In the genomic region with DNA sequence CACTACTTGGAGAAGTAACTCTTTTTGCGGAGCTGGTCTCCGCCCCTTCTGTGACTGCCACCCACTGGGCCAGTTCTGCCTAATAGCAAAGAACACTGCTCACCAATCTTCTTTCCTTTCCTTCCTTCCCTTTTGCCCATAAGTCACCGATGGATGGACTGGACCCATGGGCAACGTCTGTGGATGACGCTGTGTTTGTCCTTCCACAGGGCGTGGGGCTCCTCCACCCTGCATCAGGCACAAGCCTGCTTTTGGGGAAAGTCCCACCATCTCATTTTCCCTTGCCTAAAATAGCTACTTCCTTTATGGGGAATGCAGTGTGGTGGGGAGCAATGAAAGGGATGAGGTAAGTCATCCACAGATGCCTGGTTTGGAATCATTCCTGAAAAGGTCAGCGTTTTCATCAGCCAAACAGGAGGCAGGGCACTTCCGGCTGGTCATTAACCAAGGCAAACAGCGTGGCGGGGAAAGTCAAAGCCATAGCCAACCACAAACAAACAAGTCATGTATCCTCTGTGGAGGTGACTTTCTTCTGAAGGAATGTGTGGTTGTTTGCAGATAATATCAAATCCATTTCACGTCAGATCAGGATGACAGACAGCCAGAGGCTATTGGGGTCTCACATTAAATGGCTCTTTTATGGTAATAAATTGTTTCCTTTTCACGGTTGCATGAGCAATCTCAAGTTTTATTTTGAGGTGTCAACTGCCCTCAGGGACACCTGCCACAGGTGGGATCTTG, we compare ENCODE assay signal across 1 cellular context.
TF ChIP-seq lines count a peak whose summit lies in the region.

No MANE protein-coding gene starts in this region.

TF ChIP-seq in HepG2, 621 proteins besides CTCF, POLR2A, EP300 and RAD21 (continued from another document and continues in another):
- TF ChIP-seq, protein P1, sequence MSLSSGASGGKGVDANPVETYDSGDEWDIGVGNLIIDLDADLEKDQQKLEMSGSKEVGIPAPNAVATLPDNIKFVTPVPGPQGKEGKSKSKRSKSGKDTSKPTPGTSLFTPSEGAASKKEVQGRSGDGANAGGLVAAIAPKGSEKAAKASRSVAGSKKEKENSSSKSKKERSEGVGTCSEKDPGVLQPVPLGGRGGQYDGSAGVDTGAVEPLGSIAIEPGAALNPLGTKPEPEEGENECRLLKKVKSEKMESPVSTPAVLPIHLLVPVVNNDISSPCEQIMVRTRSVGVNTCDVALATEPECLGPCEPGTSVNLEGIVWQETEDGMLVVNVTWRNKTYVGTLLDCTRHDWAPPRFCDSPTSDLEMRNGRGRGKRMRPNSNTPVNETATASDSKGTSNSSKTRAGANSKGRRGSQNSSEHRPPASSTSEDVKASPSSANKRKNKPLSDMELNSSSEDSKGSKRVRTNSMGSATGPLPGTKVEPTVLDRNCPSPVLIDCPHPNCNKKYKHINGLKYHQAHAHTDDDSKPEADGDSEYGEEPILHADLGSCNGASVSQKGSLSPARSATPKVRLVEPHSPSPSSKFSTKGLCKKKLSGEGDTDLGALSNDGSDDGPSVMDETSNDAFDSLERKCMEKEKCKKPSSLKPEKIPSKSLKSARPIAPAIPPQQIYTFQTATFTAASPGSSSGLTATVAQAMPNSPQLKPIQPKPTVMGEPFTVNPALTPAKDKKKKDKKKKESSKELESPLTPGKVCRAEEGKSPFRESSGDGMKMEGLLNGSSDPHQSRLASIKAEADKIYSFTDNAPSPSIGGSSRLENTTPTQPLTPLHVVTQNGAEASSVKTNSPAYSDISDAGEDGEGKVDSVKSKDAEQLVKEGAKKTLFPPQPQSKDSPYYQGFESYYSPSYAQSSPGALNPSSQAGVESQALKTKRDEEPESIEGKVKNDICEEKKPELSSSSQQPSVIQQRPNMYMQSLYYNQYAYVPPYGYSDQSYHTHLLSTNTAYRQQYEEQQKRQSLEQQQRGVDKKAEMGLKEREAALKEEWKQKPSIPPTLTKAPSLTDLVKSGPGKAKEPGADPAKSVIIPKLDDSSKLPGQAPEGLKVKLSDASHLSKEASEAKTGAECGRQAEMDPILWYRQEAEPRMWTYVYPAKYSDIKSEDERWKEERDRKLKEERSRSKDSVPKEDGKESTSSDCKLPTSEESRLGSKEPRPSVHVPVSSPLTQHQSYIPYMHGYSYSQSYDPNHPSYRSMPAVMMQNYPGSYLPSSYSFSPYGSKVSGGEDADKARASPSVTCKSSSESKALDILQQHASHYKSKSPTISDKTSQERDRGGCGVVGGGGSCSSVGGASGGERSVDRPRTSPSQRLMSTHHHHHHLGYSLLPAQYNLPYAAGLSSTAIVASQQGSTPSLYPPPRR (CRISPR knock-in tag; IDR thresholded peaks at IDR 0.05; ENCODE audit: borderline replicate concordance): peak; percentile 98
- TF ChIP-seq ZNF782 (CRISPR knock-in tag; IDR thresholded peaks at IDR 0.05; ENCODE audit: borderline replicate concordance): no peak; the same call in 1 of the 2 replicates
- TF ChIP-seq MTF1 (CRISPR knock-in tag; IDR thresholded peaks at IDR 0.05): no peak; the same call in 1 of the 2 replicates
- TF ChIP-seq TARDBP (CRISPR knock-in tag; IDR thresholded peaks at IDR 0.05): peak; percentile 93
- TF ChIP-seq, protein P2, sequence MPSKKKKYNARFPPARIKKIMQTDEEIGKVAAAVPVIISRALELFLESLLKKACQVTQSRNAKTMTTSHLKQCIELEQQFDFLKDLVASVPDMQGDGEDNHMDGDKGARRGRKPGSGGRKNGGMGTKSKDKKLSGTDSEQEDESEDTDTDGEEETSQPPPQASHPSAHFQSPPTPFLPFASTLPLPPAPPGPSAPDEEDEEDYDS (CRISPR knock-in tag; IDR thresholded peaks at IDR 0.05): peak; percentile 36; the same call in 1 of the 2 replicates
- TF ChIP-seq RXRB (CRISPR knock-in tag; IDR thresholded peaks at IDR 0.05; ENCODE audit: borderline replicate concordance): peak; percentile 97
- TF ChIP-seq HDAC6 (IDR thresholded peaks at IDR 0.05; ENCODE audit: low read depth, low read length): no peak
- no peak for TF ChIP-seq ZNF720 (CRISPR knock-in tag; IDR thresholded peaks at IDR 0.05)
- TF ChIP-seq ZNF547 (CRISPR knock-in tag; IDR thresholded peaks at IDR 0.05): no peak
- TF ChIP-seq HIVEP1 (CRISPR knock-in tag; IDR thresholded peaks at IDR 0.05): peak; percentile 62; the same call in 1 of the 2 replicates
- TF ChIP-seq JUNB (CRISPR knock-in tag; IDR thresholded peaks at IDR 0.05; ENCODE audit: borderline replicate concordance): peak; percentile 89; the same call in 1 of the 2 replicates
- no peak for TF ChIP-seq IKZF1 (IDR thresholded peaks at IDR 0.05)
- no peak for TF ChIP-seq RFX3 (CRISPR knock-in tag; IDR thresholded peaks at IDR 0.05)
- peak; percentile 57; the same call in 1 of the 2 replicates for TF ChIP-seq ZNF788 (CRISPR knock-in tag; IDR thresholded peaks at IDR 0.05; ENCODE audit: borderline replicate concordance)
- TF ChIP-seq ZBTB1 (CRISPR knock-in tag; IDR thresholded peaks at IDR 0.05; ENCODE audit: borderline replicate concordance): no peak
- TF ChIP-seq, protein P3, sequence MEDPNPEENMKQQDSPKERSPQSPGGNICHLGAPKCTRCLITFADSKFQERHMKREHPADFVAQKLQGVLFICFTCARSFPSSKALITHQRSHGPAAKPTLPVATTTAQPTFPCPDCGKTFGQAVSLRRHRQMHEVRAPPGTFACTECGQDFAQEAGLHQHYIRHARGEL (CRISPR knock-in tag; IDR thresholded peaks at IDR 0.05): no peak
- no peak; the same call in 1 of the 2 replicates for TF ChIP-seq HNF4G (IDR thresholded peaks at IDR 0.05; ENCODE audit: borderline replicate concordance, low read depth, low read length)
- peak; percentile 73; the same call in 1 of the 2 replicates for TF ChIP-seq HNF4G (CRISPR knock-in tag; IDR thresholded peaks at IDR 0.05; ENCODE audit: borderline replicate concordance, low read depth)
- no peak for TF ChIP-seq PCBP2 (optimal IDR thresholded peaks at IDR 0.05; ENCODE audit: low read depth, low read length, poor library complexity, severe bottlenecking)
- TF ChIP-seq, protein P4, sequence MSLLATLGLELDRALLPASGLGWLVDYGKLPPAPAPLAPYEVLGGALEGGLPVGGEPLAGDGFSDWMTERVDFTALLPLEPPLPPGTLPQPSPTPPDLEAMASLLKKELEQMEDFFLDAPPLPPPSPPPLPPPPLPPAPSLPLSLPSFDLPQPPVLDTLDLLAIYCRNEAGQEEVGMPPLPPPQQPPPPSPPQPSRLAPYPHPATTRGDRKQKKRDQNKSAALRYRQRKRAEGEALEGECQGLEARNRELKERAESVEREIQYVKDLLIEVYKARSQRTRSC (CRISPR knock-in tag; IDR thresholded peaks at IDR 0.05; ENCODE audit: low read depth): no peak
- TF ChIP-seq EZH2 (conservative IDR thresholded peaks at IDR 0.05; ENCODE audit: low read depth, low read length): no peak
- TF ChIP-seq IRF2 (CRISPR knock-in tag; IDR thresholded peaks at IDR 0.05): peak; percentile 88
- no peak for TF ChIP-seq ZNF607 (CRISPR knock-in tag; IDR thresholded peaks at IDR 0.05; ENCODE audit: borderline replicate concordance)
- TF ChIP-seq KDM2A (CRISPR knock-in tag; IDR thresholded peaks at IDR 0.05; ENCODE audit: borderline replicate concordance, low read depth): peak; percentile 52
- TF ChIP-seq, protein P5, sequence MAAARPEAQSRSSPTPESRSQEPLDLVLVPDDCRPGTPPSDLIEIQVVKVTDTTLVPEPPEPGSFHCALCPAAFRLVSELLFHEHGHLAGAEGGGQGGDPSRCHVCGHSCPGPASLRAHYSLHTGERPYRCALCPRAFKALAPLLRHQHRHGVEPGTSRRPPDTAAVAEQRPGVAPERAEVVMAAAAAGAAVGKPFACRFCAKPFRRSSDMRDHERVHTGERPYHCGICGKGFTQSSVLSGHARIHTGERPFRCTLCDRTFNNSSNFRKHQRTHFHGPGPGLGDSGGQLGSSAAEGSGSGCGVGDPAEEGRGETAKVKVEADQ (CRISPR knock-in tag; IDR thresholded peaks at IDR 0.05; ENCODE audit: borderline replicate concordance): peak; percentile 78
- peak; percentile 92; the same call in 1 of the 2 replicates for TF ChIP-seq TBX3 (IDR thresholded peaks at IDR 0.05; ENCODE audit: borderline replicate concordance)
- 0 out of 2 replicates have a peak, but pooled peaks have one; percentile 6 for TF ChIP-seq TMF1 (CRISPR knock-in tag; IDR thresholded peaks at IDR 0.05; ENCODE audit: low read depth)
- peak; percentile 71 for TF ChIP-seq ZNF605 (CRISPR knock-in tag; IDR thresholded peaks at IDR 0.05)
- TF ChIP-seq, protein P6, sequence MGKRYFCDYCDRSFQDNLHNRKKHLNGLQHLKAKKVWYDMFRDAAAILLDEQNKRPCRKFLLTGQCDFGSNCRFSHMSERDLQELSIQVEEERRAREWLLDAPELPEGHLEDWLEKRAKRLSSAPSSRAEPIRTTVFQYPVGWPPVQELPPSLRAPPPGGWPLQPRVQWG (CRISPR knock-in tag; IDR thresholded peaks at IDR 0.05; ENCODE audit: borderline replicate concordance, low read depth): no peak
- TF ChIP-seq, protein P7, sequence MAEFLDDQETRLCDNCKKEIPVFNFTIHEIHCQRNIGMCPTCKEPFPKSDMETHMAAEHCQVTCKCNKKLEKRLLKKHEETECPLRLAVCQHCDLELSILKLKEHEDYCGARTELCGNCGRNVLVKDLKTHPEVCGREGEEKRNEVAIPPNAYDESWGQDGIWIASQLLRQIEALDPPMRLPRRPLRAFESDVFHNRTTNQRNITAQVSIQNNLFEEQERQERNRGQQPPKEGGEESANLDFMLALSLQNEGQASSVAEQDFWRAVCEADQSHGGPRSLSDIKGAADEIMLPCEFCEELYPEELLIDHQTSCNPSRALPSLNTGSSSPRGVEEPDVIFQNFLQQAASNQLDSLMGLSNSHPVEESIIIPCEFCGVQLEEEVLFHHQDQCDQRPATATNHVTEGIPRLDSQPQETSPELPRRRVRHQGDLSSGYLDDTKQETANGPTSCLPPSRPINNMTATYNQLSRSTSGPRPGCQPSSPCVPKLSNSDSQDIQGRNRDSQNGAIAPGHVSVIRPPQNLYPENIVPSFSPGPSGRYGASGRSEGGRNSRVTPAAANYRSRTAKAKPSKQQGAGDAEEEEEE (CRISPR knock-in tag; IDR thresholded peaks at IDR 0.05; ENCODE audit: borderline replicate concordance): no peak
- TF ChIP-seq ZNF333 (CRISPR knock-in tag; IDR thresholded peaks at IDR 0.05; ENCODE audit: borderline replicate concordance): no peak
- peak; percentile 29; the same call in 1 of the 2 replicates for TF ChIP-seq NFKBIZ (CRISPR knock-in tag; IDR thresholded peaks at IDR 0.05)
- TF ChIP-seq ZNF570 (CRISPR knock-in tag; IDR thresholded peaks at IDR 0.05; ENCODE audit: borderline replicate concordance): no peak
- TF ChIP-seq ZNF124 (CRISPR knock-in tag; IDR thresholded peaks at IDR 0.05): no peak
- TF ChIP-seq HHEX (CRISPR knock-in tag; IDR thresholded peaks at IDR 0.05): peak; percentile 88
- TF ChIP-seq, protein P8, sequence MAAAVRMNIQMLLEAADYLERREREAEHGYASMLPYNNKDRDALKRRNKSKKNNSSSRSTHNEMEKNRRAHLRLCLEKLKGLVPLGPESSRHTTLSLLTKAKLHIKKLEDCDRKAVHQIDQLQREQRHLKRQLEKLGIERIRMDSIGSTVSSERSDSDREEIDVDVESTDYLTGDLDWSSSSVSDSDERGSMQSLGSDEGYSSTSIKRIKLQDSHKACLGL (CRISPR knock-in tag; IDR thresholded peaks at IDR 0.05): no peak
- TF ChIP-seq, protein P9, sequence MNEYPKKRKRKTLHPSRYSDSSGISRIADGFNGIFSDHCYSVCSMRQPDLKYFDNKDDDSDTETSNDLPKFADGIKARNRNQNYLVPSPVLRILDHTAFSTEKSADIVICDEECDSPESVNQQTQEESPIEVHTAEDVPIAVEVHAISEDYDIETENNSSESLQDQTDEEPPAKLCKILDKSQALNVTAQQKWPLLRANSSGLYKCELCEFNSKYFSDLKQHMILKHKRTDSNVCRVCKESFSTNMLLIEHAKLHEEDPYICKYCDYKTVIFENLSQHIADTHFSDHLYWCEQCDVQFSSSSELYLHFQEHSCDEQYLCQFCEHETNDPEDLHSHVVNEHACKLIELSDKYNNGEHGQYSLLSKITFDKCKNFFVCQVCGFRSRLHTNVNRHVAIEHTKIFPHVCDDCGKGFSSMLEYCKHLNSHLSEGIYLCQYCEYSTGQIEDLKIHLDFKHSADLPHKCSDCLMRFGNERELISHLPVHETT (CRISPR knock-in tag; conservative IDR thresholded peaks at IDR 0.05): no peak
- no peak for TF ChIP-seq ZNF3 (CRISPR knock-in tag; IDR thresholded peaks at IDR 0.05)
- no peak for TF ChIP-seq NONO (IDR thresholded peaks at IDR 0.05)
- TF ChIP-seq NONO (CRISPR knock-in tag; conservative IDR thresholded peaks at IDR 0.05): no peak; the same call in 1 of the 2 replicates
- no peak for TF ChIP-seq PHB2 (IDR thresholded peaks at IDR 0.05; ENCODE audit: partially characterized antibody)
- TF ChIP-seq, protein P10, sequence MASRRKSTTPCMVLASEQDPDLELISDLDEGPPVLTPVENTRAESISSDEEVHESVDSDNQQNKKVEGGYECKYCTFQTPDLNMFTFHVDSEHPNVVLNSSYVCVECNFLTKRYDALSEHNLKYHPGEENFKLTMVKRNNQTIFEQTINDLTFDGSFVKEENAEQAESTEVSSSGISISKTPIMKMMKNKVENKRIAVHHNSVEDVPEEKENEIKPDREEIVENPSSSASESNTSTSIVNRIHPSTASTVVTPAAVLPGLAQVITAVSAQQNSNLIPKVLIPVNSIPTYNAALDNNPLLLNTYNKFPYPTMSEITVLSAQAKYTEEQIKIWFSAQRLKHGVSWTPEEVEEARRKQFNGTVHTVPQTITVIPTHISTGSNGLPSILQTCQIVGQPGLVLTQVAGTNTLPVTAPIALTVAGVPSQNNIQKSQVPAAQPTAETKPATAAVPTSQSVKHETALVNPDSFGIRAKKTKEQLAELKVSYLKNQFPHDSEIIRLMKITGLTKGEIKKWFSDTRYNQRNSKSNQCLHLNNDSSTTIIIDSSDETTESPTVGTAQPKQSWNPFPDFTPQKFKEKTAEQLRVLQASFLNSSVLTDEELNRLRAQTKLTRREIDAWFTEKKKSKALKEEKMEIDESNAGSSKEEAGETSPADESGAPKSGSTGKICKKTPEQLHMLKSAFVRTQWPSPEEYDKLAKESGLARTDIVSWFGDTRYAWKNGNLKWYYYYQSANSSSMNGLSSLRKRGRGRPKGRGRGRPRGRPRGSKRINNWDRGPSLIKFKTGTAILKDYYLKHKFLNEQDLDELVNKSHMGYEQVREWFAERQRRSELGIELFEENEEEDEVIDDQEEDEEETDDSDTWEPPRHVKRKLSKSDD (CRISPR knock-in tag; IDR thresholded peaks at IDR 0.05; ENCODE audit: low read depth): 0 out of 2 replicates have a peak, but pooled peaks have one; percentile 77
- no peak; the same call in 1 of the 2 replicates for TF ChIP-seq RFXANK (CRISPR knock-in tag; IDR thresholded peaks at IDR 0.05)
- TF ChIP-seq, protein P11, sequence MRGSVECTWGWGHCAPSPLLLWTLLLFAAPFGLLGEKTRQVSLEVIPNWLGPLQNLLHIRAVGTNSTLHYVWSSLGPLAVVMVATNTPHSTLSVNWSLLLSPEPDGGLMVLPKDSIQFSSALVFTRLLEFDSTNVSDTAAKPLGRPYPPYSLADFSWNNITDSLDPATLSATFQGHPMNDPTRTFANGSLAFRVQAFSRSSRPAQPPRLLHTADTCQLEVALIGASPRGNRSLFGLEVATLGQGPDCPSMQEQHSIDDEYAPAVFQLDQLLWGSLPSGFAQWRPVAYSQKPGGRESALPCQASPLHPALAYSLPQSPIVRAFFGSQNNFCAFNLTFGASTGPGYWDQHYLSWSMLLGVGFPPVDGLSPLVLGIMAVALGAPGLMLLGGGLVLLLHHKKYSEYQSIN (CRISPR knock-in tag; IDR thresholded peaks at IDR 0.05; ENCODE audit: borderline replicate concordance): no peak
- no peak for TF ChIP-seq ZNF235 (CRISPR knock-in tag; IDR thresholded peaks at IDR 0.05; ENCODE audit: borderline replicate concordance)
- TF ChIP-seq ZC3H4 (CRISPR knock-in tag; IDR thresholded peaks at IDR 0.05; ENCODE audit: borderline replicate concordance): no peak
- TF ChIP-seq, protein P12, sequence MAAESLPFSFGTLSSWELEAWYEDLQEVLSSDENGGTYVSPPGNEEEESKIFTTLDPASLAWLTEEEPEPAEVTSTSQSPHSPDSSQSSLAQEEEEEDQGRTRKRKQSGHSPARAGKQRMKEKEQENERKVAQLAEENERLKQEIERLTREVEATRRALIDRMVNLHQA (CRISPR knock-in tag; IDR thresholded peaks at IDR 0.05): no peak
- no peak for TF ChIP-seq ZNF24 (IDR thresholded peaks at IDR 0.05)
